7 cellular contexts compared by ENCODE assay signal in genomic region chr16:14896023-14896422, GRCh38. TPM values are rescaled to one million over a fixed set of nuclear protein-coding genes. Genes with fewer than 3 reads are reported as not detected.
DNase-seq lines count a peak whose midpoint lies in the region; ATAC-seq, FAIRE-seq and TF ChIP-seq lines count a peak whose summit lies in the region.
"Not testable (repeated sequence)": the region's sequence is repeated elsewhere in the genome, so short reads cannot be mapped to it uniquely, and the experiment has no call there.
"Had no signal": no experiment of that assay in that cellular context is flagged by ENCODE, and none has a peak within 500 bp of the region (broad histone marks: within the 10 kb centered on the region; RNA-seq: fewer than 3 reads in every experiment).

No MANE protein-coding gene starts in this region.

- H3K27me3 Mint-ChIP-seq in activated CD8-positive, alpha-beta memory T cell treated with anti-CD3 and anti-CD28 coated beads, Interleukin-2, amount 10 ng/mL, durations not matched to agents 7 days and 5 days; glutamatergic neuron (ENCODE audit: unreplicated experiment); osteocyte (ENCODE audit: unreplicated experiment): not testable (repeated sequence)

- DNase-seq in SK-N-DZ (ENCODE audit: low spot score) = peak; percentile 4
- peak; percentile 23 for DNase-seq in activated CD8-positive, alpha-beta memory T cell treated with anti-CD3 and anti-CD28 coated beads, Interleukin-2, amount 10 ng/mL, durations not matched to agents 7 days and 5 days
- DNase-seq in ecto neural progenitor cell (ENCODE audit: low spot score) = peak; percentile 38
- peak; percentile 41 for DNase-seq in glutamatergic neuron
- peak; percentile 47 for DNase-seq in kidney
- peak; percentile 85 for DNase-seq in osteocyte (ENCODE audit: extremely low spot score, unreplicated experiment)

- not testable (repeated sequence) for H3K9me3 ChIP-seq in kidney (ENCODE audit: control insufficient read depth in 1 of 2, low read length in 2 of 2)

- not testable (repeated sequence) for H3K4me3 Mint-ChIP-seq in activated CD8-positive, alpha-beta memory T cell treated with anti-CD3 and anti-CD28 coated beads, Interleukin-2, amount 10 ng/mL, durations not matched to agents 7 days and 5 days; glutamatergic neuron (ENCODE audit: unreplicated experiment); osteocyte (ENCODE audit: unreplicated experiment)

- not testable (repeated sequence) for H3K4me3 ChIP-seq in kidney (ENCODE audit: low read length in 2 of 2)

- not testable (repeated sequence) for TF ChIP-seq CTCF in glutamatergic neuron (IDR thresholded peaks at IDR 0.05; ENCODE audit: partially characterized antibody, unreplicated experiment); kidney (IDR thresholded peaks at IDR 0.05; ENCODE audit: borderline replicate concordance, extremely low read depth, insufficient read depth); osteocyte (IDR thresholded peaks at IDR 0.05)

- intact Hi-C loops in kidney (cut with DNase I) = not testable (repeated sequence)

- not testable (repeated sequence) for H3K9ac ChIP-seq in kidney (ENCODE audit: low read length in 2 of 2)

- H3K4me1 Mint-ChIP-seq in activated CD8-positive, alpha-beta memory T cell treated with anti-CD3 and anti-CD28 coated beads, Interleukin-2, amount 10 ng/mL, durations not matched to agents 7 days and 5 days; glutamatergic neuron (ENCODE audit: low read depth, unreplicated experiment); osteocyte (ENCODE audit: unreplicated experiment): not testable (repeated sequence)

- H3K9me3 Mint-ChIP-seq in activated CD8-positive, alpha-beta memory T cell treated with anti-CD3 and anti-CD28 coated beads, Interleukin-2, amount 10 ng/mL, durations not matched to agents 7 days and 5 days (ENCODE audit: low read depth); glutamatergic neuron (ENCODE audit: unreplicated experiment); osteocyte (ENCODE audit: unreplicated experiment): not testable (repeated sequence)

- H3K27ac ChIP-seq in kidney (ENCODE audit: low read depth in 2 of 2, low read length in 2 of 2) = not testable (repeated sequence)

- CTCF ChIA-PET in activated CD8-positive, alpha-beta memory T cell treated with anti-CD3 and anti-CD28 coated beads, Interleukin-2, amount 10 ng/mL, durations not matched to agents 7 days and 5 days (lab: Charles Lee) = not testable (repeated sequence)

- not testable (repeated sequence) for H3K27ac Mint-ChIP-seq in activated CD8-positive, alpha-beta memory T cell treated with anti-CD3 and anti-CD28 coated beads, Interleukin-2, amount 10 ng/mL, durations not matched to agents 7 days and 5 days; glutamatergic neuron (ENCODE audit: unreplicated experiment); osteocyte (ENCODE audit: unreplicated experiment)

- H3K36me3 Mint-ChIP-seq in activated CD8-positive, alpha-beta memory T cell treated with anti-CD3 and anti-CD28 coated beads, Interleukin-2, amount 10 ng/mL, durations not matched to agents 7 days and 5 days; glutamatergic neuron (ENCODE audit: unreplicated experiment); osteocyte (ENCODE audit: unreplicated experiment): not testable (repeated sequence)

- FAIRE-seq in kidney (lab: Jason Lieb, UNC) = not testable (repeated sequence)

- H3K36me3 ChIP-seq in kidney (ENCODE audit: control insufficient read depth in 1 of 2, insufficient read depth in 2 of 2, low read length in 2 of 2) = not testable (repeated sequence)

- not testable (repeated sequence) for H3K4me1 ChIP-seq in kidney (ENCODE audit: control insufficient read depth in 1 of 2, insufficient read depth in 1 of 2, low read depth in 1 of 2, low read length in 2 of 2)

- not testable (repeated sequence) for ATAC-seq in activated CD8-positive, alpha-beta memory T cell treated with anti-CD3 and anti-CD28 coated beads, Interleukin-2, amount 10 ng/mL, durations not matched to agents 7 days and 5 days

RNA-seq across cellular contexts. Expression of gene NPIPA1, which starts 41.2 kb away (rescaled TPM):
- 46.6 and 70.3 TPM in 2 replicates for polyA plus RNA-seq in SK-N-DZ (2014; cell fraction: cytosol; rRNA removed)
- 340 and 442 TPM in 2 replicates for polyA plus RNA-seq in SK-N-DZ (2014; cell fraction: nucleus; rRNA removed)
- total RNA-seq in activated CD8-positive, alpha-beta memory T cell treated with anti-CD3 and anti-CD28 coated beads, Interleukin-2, amount 10 ng/mL, durations not matched to agents 7 days and 5 days = 100 to 1,000 TPM; 109 to 133 TPM
- total RNA-seq in glutamatergic neuron (ENCODE audit: unreplicated experiment) (216 TPM), kidney (79.3 TPM), osteocyte (148 and 176 TPM in 2 replicates)
- 26.7 TPM for polyA plus RNA-seq in kidney (ENCODE audit: insufficient read depth, low read depth, low replicate concordance)
- polyA plus RNA-seq: CD14-positive monocyte had no signal

Comparison
In these comparisons a context has a peak if more than half of its experiments do, and no peak if none do; other contexts are left out.
1. DNase-seq: peak in every context shown above with its lines; median percentile 85 in osteocyte; 47 in kidney; 41 in glutamatergic neuron; 38 in ecto neural progenitor cell; 23 in activated CD8-positive, alpha-beta memory T cell treated with anti-CD3 and anti-CD28 coated beads, Interleukin-2, amount 10 ng/mL, durations not matched to agents 7 days and 5 days; 4 in SK-N-DZ.